ENCODE assay signal across 15 cellular contexts in genomic region chr13:100633461-100633860, GRCh38.
A peak's percentile ranks its signal among the peaks of the same experiment; 100 is the strongest.
DNase-seq lines count a peak whose midpoint lies in the region; ATAC-seq, FAIRE-seq and TF ChIP-seq lines count a peak whose summit lies in the region.
"Had no signal": no experiment of that assay in that cellular context is flagged by ENCODE, and none has a peak within 500 bp of the region (broad histone marks: within the 10 kb centered on the region; RNA-seq: fewer than 3 reads in every experiment).

No MANE protein-coding gene starts in this region.

- H3K9me3 Mint-ChIP-seq in stimulated activated memory B cell treated with anti-CD40 and anti-IgM and Interleukin-4, amounts not matched to agents 10 μg/mL and 1 μg/mL and 100 μg/mL, for 72 hours, result no peaks in the 10 kb centered on the region

- FAIRE-seq in D721Med (lab: Jason Lieb, UNC), result no peak
- FAIRE-seq: endometrium had no signal

- H3K27ac ChIP-seq in cingulate gyrus (ENCODE audit: low read depth, low read length), result peak overlapping the region; percentile 61

- no peaks in the 10 kb centered on the region for H3K27me3 Mint-ChIP-seq in stimulated activated memory B cell treated with anti-CD40 and anti-IgM and Interleukin-4, amounts not matched to agents 10 μg/mL and 1 μg/mL and 100 μg/mL, for 72 hours

- H3K36me3 Mint-ChIP-seq in stimulated activated memory B cell treated with anti-CD40 and anti-IgM and Interleukin-4, amounts not matched to agents 10 μg/mL and 1 μg/mL and 100 μg/mL, for 72 hours, result peaks cover 66% of the 10 kb centered on the region

- H3K4me1 Mint-ChIP-seq in stimulated activated memory B cell treated with anti-CD40 and anti-IgM and Interleukin-4, amounts not matched to agents 10 μg/mL and 1 μg/mL and 100 μg/mL, for 72 hours, result no peaks in the 10 kb centered on the region

- no peak overlapping the region for H3K4me3 Mint-ChIP-seq in stimulated activated memory B cell treated with anti-CD40 and anti-IgM and Interleukin-4, amounts not matched to agents 10 μg/mL and 1 μg/mL and 100 μg/mL, for 72 hours

- TF ChIP-seq CTCF in D721Med (IDR thresholded peaks at IDR 0.05; ENCODE audit: insufficient read depth, missing control alignments), result no peak

- DNase-seq in AG08395 (ENCODE audit: low spot score), result peak; percentile 78
- peak; percentile 52 for DNase-seq in NCI-H69 (lab: John Stamatoyannopoulos, UW)
- peak; percentile 93 for DNase-seq in kidney tubule cell (ENCODE audit: low spot score)
- DNase-seq in D721Med (ENCODE audit: insufficient read length, low spot score), result no peak
- no peak for DNase-seq in stimulated activated CD4-positive, alpha-beta T cell treated with anti-CD3 and anti-CD28 coated beads, Interleukin-4, amount 100 ng/mL, for 1 hour
- DNase-seq: activated CD8-positive, alpha-beta memory T cell treated with anti-CD3 and anti-CD28 coated beads, Interleukin-2, amount 50 U/mL, for 48 hours; C1 segment of cervical spinal cord; GF-D8; H7; right cardiac atrium; RPMI8226 had no signal

- no peak overlapping the region for H3K27ac Mint-ChIP-seq in stimulated activated memory B cell treated with anti-CD40 and anti-IgM and Interleukin-4, amounts not matched to agents 10 μg/mL and 1 μg/mL and 100 μg/mL, for 72 hours

- ATAC-seq in GM21528 (IDR thresholded peaks at IDR 0.05; ENCODE audit: low FRiP score, unreplicated experiment), result no peak
- ATAC-seq in stimulated activated memory B cell treated with anti-CD40 and anti-IgM and Interleukin-4, amounts not matched to agents 10 μg/mL and 1 μg/mL and 100 μg/mL, for 72 hours, result no peak
- ATAC-seq: right cardiac atrium had no signal

Comparison
In these comparisons a context has a peak if more than half of its experiments do, and no peak if none do; other contexts are left out.
1. DNase-seq: peak in AG08395 (single experiment), NCI-H69 (single experiment) and kidney tubule cell (single experiment); none in D721Med (single experiment) and stimulated activated CD4-positive, alpha-beta T cell treated with anti-CD3 and anti-CD28 coated beads, Interleukin-4, amount 100 ng/mL, for 1 hour (single experiment).